Comparison of ENCODE assay signal across 1 cellular context in genomic region chr11:89877511-89877910, GRCh38. TPM values are rescaled to one million over a fixed set of nuclear protein-coding genes. Genes with fewer than 3 reads are reported as not detected.
"Had no signal": no experiment of that assay in that cellular context is flagged by ENCODE, and none has a peak within 500 bp of the region (broad histone marks: within the 10 kb centered on the region; RNA-seq: fewer than 3 reads in every experiment).

No MANE protein-coding gene starts in this region.

RNA-seq across cellular contexts. Expression of gene TRIM64B, which starts 0.8 kb away (rescaled TPM):
- total RNA-seq: GM12878 had no signal

RNA-seq across cellular contexts. Expression of gene TRIM49D1, which starts 44.5 kb away (rescaled TPM):
- total RNA-seq: GM12878 had no signal

RNA-seq across cellular contexts. Expression of gene TRIM49D2, which starts 46.4 kb away (rescaled TPM):
- total RNA-seq: GM12878 had no signal
